ENCODE assay signal across 20 cellular contexts in genomic region chr12:3950714-3951320, GRCh38.
DNase-seq lines count a peak whose midpoint lies in the region; ATAC-seq and TF ChIP-seq lines count a peak whose summit lies in the region.
"Had no signal": no experiment of that assay in that cellular context is flagged by ENCODE, and none has a peak within 500 bp of the region (broad histone marks: within the 10 kb centered on the region; RNA-seq: fewer than 3 reads in every experiment).

No MANE protein-coding gene starts in this region.

- H3K18ac ChIP-seq in trophoblast cell (ENCODE audit: low read length) = no peak overlapping the region

- H3K27ac Mint-ChIP-seq in Caco-2 (ENCODE audit: unreplicated experiment) (peak overlapping the region; percentile 18), T-cell (peak overlapping the region; percentile 97 to 99)
- H3K27ac Mint-ChIP-seq in central memory CD8-positive, alpha-beta T cell (ENCODE audit: low read depth) = peak overlapping the region; percentile 4
- H3K27ac Mint-ChIP-seq: H9; stimulated activated naive B cell treated with anti-CD40 and anti-IgM and Interleukin-4, amounts not matched to agents 10 μg/mL and 1 μg/mL and 100 μg/mL, for 72 hours; type B pancreatic cell had no signal

- ATAC-seq in T-cell (replicated peaks in 1 of 4) (peak; percentile 34 to 62 (median 42)), HG02870 (IDR thresholded peaks at IDR 0.05; ENCODE audit: unreplicated experiment) (no peak), GM21786 (IDR thresholded peaks at IDR 0.05; ENCODE audit: unreplicated experiment) (no peak)
- peak; percentile 26 for ATAC-seq in central memory CD8-positive, alpha-beta T cell (replicated peaks; ENCODE audit: extremely low read depth, poor library complexity, severe bottlenecking)
- ATAC-seq: left lung; stimulated activated naive B cell treated with anti-CD40 and anti-IgM and Interleukin-4, amounts not matched to agents 10 μg/mL and 1 μg/mL and 100 μg/mL, for 72 hours had no signal

- H2AFZ ChIP-seq in trophoblast cell (ENCODE audit: insufficient read depth, low read length, poor library complexity) = no peak overlapping the region

- no peak overlapping the region for H2BK120ac ChIP-seq in trophoblast cell (ENCODE audit: insufficient read depth, low read length, poor library complexity)

- no peak overlapping the region for H3K4me2 ChIP-seq in trophoblast cell (ENCODE audit: low read length)

- H3K36me3 Mint-ChIP-seq in Caco-2 (ENCODE audit: insufficient read depth, unreplicated experiment) = no peaks in the 10 kb centered on the region
- H3K36me3 Mint-ChIP-seq in T-cell = peaks cover 11% of the 10 kb centered on the region
- H3K36me3 Mint-ChIP-seq in central memory CD8-positive, alpha-beta T cell (ENCODE audit: insufficient read depth) = peaks cover 2% of the 10 kb centered on the region

- H3K79me1 ChIP-seq in trophoblast cell (ENCODE audit: low read length) = peaks cover 1% of the 10 kb centered on the region

- H3K79me2 ChIP-seq in trophoblast cell (ENCODE audit: control insufficient read depth, insufficient read depth, low read length, poor library complexity) = no peaks in the 10 kb centered on the region

- no peak overlapping the region for H3K4ac ChIP-seq in trophoblast cell (ENCODE audit: low read depth, low read length)

- no peak overlapping the region for H3K14ac ChIP-seq in trophoblast cell (ENCODE audit: low read length)

- H3K9me3 Mint-ChIP-seq in Caco-2 (ENCODE audit: unreplicated experiment) (peaks cover 10% of the 10 kb centered on the region), T-cell (peaks cover 0 to 16% (median 4%) of the 10 kb centered on the region in 3 donors)
- H3K9me3 Mint-ChIP-seq in central memory CD8-positive, alpha-beta T cell = no peaks in the 10 kb centered on the region
- H3K9me3 Mint-ChIP-seq: stimulated activated naive B cell treated with anti-CD40 and anti-IgM and Interleukin-4, amounts not matched to agents 10 μg/mL and 1 μg/mL and 100 μg/mL, for 72 hours; type B pancreatic cell had no signal

- WGBS in trophoblast cell (ENCODE audit: extremely low coverage, insufficient coverage, insufficient read length) = no CpG with 5 or more reads among the region's 7 CpGs

- no peak for TF ChIP-seq CTCF in Caco-2 (IDR thresholded peaks at IDR 0.05; ENCODE audit: insufficient read depth in 1 of 2, low read depth in 1 of 2, low read length in 1 of 2, severe bottlenecking in 1 of 2, unreplicated experiment in 1 of 2)

- H2BK5ac ChIP-seq in trophoblast cell (ENCODE audit: low read depth, low read length, poor library complexity) = no peak overlapping the region

- intact Hi-C loops in Caco-2 (cut with micrococcal nuclease; ENCODE audit: unreplicated experiment) = no loop called here

- H3K23ac ChIP-seq in trophoblast cell (ENCODE audit: low read length) = no peak overlapping the region

- no peak for DNase-seq in Caco-2
- peak in 11 of 34 experiments; percentile 16 to 54 (median 30) for DNase-seq in T-cell
- DNase-seq in central memory CD8-positive, alpha-beta T cell (ENCODE audit: low spot score in 2 of 2) = no peak
- no peak for DNase-seq in trophoblast cell
- DNase-seq in NCI-H226 = no peak
- DNase-seq: activated gamma-delta T cell; AML-193; head of caudate nucleus; left lung; NCI-H1436 treated with DMSO at 0.1 percent for 48 hours; NCI-H2171 treated with DMSO at 0.1 percent for 48 hours; NCI-H69; occipital lobe; stimulated activated naive B cell treated with anti-CD40 and anti-IgM and Interleukin-4, amounts not matched to agents 10 μg/mL and 1 μg/mL and 100 μg/mL, for 72 hours had no signal

- H3K36me3 ChIP-seq in Caco-2 (ENCODE audit: control insufficient read depth, insufficient read depth, low read length) (no peaks in the 10 kb centered on the region), trophoblast cell (ENCODE audit: control insufficient read depth in 1 of 2, insufficient read depth in 2 of 2, low read length in 2 of 2) (no peaks in the 10 kb centered on the region)
- H3K36me3 ChIP-seq: left lung, right atrium auricular region had no signal

- H3K27me3 ChIP-seq in Caco-2 (replicated peaks; ENCODE audit: control insufficient read depth, insufficient read depth, low read length) (no peaks in the 10 kb centered on the region), trophoblast cell (ENCODE audit: insufficient read depth, low read length) (no peaks in the 10 kb centered on the region)
- H3K27me3 ChIP-seq: left lung, right atrium auricular region had no signal

- no peak overlapping the region for H4K12ac ChIP-seq in trophoblast cell (ENCODE audit: low read depth, low read length)

- no peak overlapping the region for H3K9ac ChIP-seq in trophoblast cell (ENCODE audit: low read length)

- H3K4me1 ChIP-seq in Caco-2 = peaks cover 3% of the 10 kb centered on the region; the same call in 1 of the 2 replicates
- H3K4me1 ChIP-seq in trophoblast cell (ENCODE audit: control insufficient read depth in 1 of 2, insufficient read depth in 2 of 2, low read length in 2 of 2) = peaks cover 0 to 4% of the 10 kb centered on the region in 2 experiments
- H3K4me1 ChIP-seq: right atrium auricular region had no signal

- H3K4me3 ChIP-seq in Caco-2 (ENCODE audit: low read depth, low read length) (no peak overlapping the region), trophoblast cell (ENCODE audit: low read depth, low read length) (no peak overlapping the region)
- H3K4me3 ChIP-seq: left lung, right atrium auricular region had no signal

- H4K8ac ChIP-seq in trophoblast cell (ENCODE audit: low read depth, low read length) = no peak overlapping the region

- peaks cover 10% of the 10 kb centered on the region for H3K27me3 Mint-ChIP-seq in Caco-2 (ENCODE audit: insufficient read depth, unreplicated experiment)
- no peaks in the 10 kb centered on the region for H3K27me3 Mint-ChIP-seq in T-cell
- H3K27me3 Mint-ChIP-seq in central memory CD8-positive, alpha-beta T cell = peaks cover 6% of the 10 kb centered on the region
- H3K27me3 Mint-ChIP-seq: stimulated activated naive B cell treated with anti-CD40 and anti-IgM and Interleukin-4, amounts not matched to agents 10 μg/mL and 1 μg/mL and 100 μg/mL, for 72 hours had no signal

- peak overlapping the region; percentile 63 for H4K91ac ChIP-seq in trophoblast cell (ENCODE audit: low read depth, low read length)

- no peak overlapping the region for H3K4me3 Mint-ChIP-seq in Caco-2 (ENCODE audit: unreplicated experiment)
- peak overlapping the region; percentile 22 to 69 (median 29) for H3K4me3 Mint-ChIP-seq in T-cell
- H3K4me3 Mint-ChIP-seq in central memory CD8-positive, alpha-beta T cell = peak overlapping the region; percentile 0
- H3K4me3 Mint-ChIP-seq: H9; stimulated activated naive B cell treated with anti-CD40 and anti-IgM and Interleukin-4, amounts not matched to agents 10 μg/mL and 1 μg/mL and 100 μg/mL, for 72 hours; type B pancreatic cell had no signal

- POLR2A ChIA-PET in Caco-2 (lab: Charles Lee) (no interaction called here), T-cell (lab: Charles Lee) (interaction anchor here (0.6 to 1.5 kb wide), 3 partner anchors 12 to 321 kb away, joined by 4 to 10 read pairs (median 5); no protein-coding TSS in a partner anchor)

- BruUV-seq in Caco-2 (replicated peaks; lab: Mats Ljungman, UMichigan) = no TSS peak

- peaks cover 14% of the 10 kb centered on the region for H3K9me3 ChIP-seq in Caco-2
- peaks cover 3% of the 10 kb centered on the region for H3K9me3 ChIP-seq in trophoblast cell (ENCODE audit: insufficient read depth, low read depth, low read length)
- H3K9me3 ChIP-seq: left lung, right atrium auricular region had no signal

- CTCF ChIA-PET in Caco-2 (lab: Charles Lee) = no interaction called here
- CTCF ChIA-PET in T-cell (lab: Charles Lee) = interaction anchor here in 1 of 2 donors (1.0 to 1.4 kb wide), 5 partner anchors 12 to 65 kb away, joined by 3 to 4 read pairs (median 3); no protein-coding TSS in a partner anchor

- H3K4me1 Mint-ChIP-seq in Caco-2 (ENCODE audit: low read depth, unreplicated experiment) (peaks cover 12% of the 10 kb centered on the region), T-cell (peaks cover 61 to 71% (median 71%) of the 10 kb centered on the region in 3 donors)
- H3K4me1 Mint-ChIP-seq in central memory CD8-positive, alpha-beta T cell = peaks cover 29% of the 10 kb centered on the region

- H2BK12ac ChIP-seq in trophoblast cell (ENCODE audit: low read length) = no peak overlapping the region

- no peak overlapping the region for H3K27ac ChIP-seq in trophoblast cell (ENCODE audit: low read depth, low read length)
- H3K27ac ChIP-seq: left lung, right atrium auricular region, VCaP had no signal

- H2AK5ac ChIP-seq in trophoblast cell (ENCODE audit: low read length) = no peak overlapping the region

Comparison
In these comparisons a context has a peak if more than half of its experiments do, and no peak if none do; other contexts are left out.
1. H3K27ac Mint-ChIP-seq: peak in every context shown above with its lines; median percentile 98 in T-cell; 18 in Caco-2; 4 in central memory CD8-positive, alpha-beta T cell.
2. ATAC-seq: peak in T-cell (4 of 4) and central memory CD8-positive, alpha-beta T cell (single experiment); none in HG02870 (single experiment) and GM21786 (single experiment).